22 cellular contexts compared by ENCODE assay signal in the genomic region with DNA sequence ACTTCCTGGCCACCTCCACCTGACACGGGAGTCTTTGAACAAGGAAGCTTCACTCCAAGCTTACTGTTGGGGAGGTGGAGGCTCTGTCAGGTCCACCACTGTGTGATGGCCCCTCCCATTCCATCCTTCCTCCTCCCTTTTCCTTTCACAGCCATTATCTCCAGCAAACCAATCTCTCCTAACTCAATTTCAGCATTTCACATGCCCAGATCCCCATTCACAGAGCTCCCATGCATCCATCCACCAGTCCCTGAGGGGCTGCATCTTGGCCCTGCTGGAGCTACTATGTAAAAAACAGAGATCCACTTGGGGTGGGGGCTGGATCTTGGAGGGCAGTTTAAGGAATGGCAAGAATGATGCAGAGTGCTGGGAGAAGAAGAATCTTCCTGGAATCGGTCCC.
DNase-seq lines count a peak whose midpoint lies in the region; ATAC-seq and TF ChIP-seq lines count a peak whose summit lies in the region.
"Had no signal": no experiment of that assay in that cellular context is flagged by ENCODE, and none has a peak within 500 bp of the region (broad histone marks: within the 10 kb centered on the region; RNA-seq: fewer than 3 reads in every experiment).

No MANE protein-coding gene starts in this region.

- no peak for TF ChIP-seq CTCF in BE2C (IDR thresholded peaks at IDR 0.05; ENCODE audit: low read depth, low read length)
- no peak for TF ChIP-seq CTCF in Loucy (conservative IDR thresholded peaks at IDR 0.05; ENCODE audit: low read length)

- H2BK5ac ChIP-seq in trophoblast cell (ENCODE audit: low read depth, low read length, poor library complexity): peak overlapping the region; percentile 39

- no peaks in the 10 kb centered on the region for H3K4me1 ChIP-seq in BE2C
- peaks cover 36% of the 10 kb centered on the region for H3K4me1 ChIP-seq in Loucy (ENCODE audit: insufficient read depth, low read length, poor library complexity, severe bottlenecking)
- peaks cover 13 to 21% of the 10 kb centered on the region in 2 experiments for H3K4me1 ChIP-seq in trophoblast cell (ENCODE audit: control insufficient read depth in 1 of 2, insufficient read depth in 2 of 2, low read length in 2 of 2)
- H3K4me1 ChIP-seq: A549 had no signal

- peaks cover 12% of the 10 kb centered on the region for H3K79me1 ChIP-seq in trophoblast cell (ENCODE audit: low read length)

- 0 out of 2 replicates have a peak, but pooled peaks cover 3% of the 10 kb centered on the region for H3K9me3 ChIP-seq in BE2C
- H3K9me3 ChIP-seq in Loucy (ENCODE audit: insufficient read depth, low read depth, low read length): no peaks in the 10 kb centered on the region
- no peaks in the 10 kb centered on the region for H3K9me3 ChIP-seq in trophoblast cell (ENCODE audit: insufficient read depth, low read depth, low read length)

- H3K79me2 ChIP-seq in Loucy (ENCODE audit: insufficient read depth, low read length): no peaks in the 10 kb centered on the region
- H3K79me2 ChIP-seq in trophoblast cell (ENCODE audit: control insufficient read depth, insufficient read depth, low read length, poor library complexity): no peaks in the 10 kb centered on the region

- peak overlapping the region; percentile 92 for H2BK12ac ChIP-seq in trophoblast cell (ENCODE audit: low read length)

- no peak overlapping the region for H3K4me3 Mint-ChIP-seq in activated naive CD4-positive, alpha-beta T cell treated with anti-CD3 and anti-CD28 coated beads for 36 hours
- H3K4me3 Mint-ChIP-seq: B cell had no signal

- WGBS in trophoblast cell (ENCODE audit: extremely low coverage, insufficient coverage, insufficient read length): no CpG with 5 or more reads among the region's 2 CpGs

- peak overlapping the region; percentile 71 for H3K18ac ChIP-seq in trophoblast cell (ENCODE audit: low read length)

- H3K36me3 Mint-ChIP-seq in activated naive CD4-positive, alpha-beta T cell treated with anti-CD3 and anti-CD28 coated beads for 36 hours (ENCODE audit: low read depth): no peaks in the 10 kb centered on the region

- peak overlapping the region; percentile 55 for H2BK120ac ChIP-seq in trophoblast cell (ENCODE audit: insufficient read depth, low read length, poor library complexity)

- H3K23ac ChIP-seq in trophoblast cell (ENCODE audit: low read length): no peak overlapping the region

- no peak overlapping the region for H3K9ac ChIP-seq in Loucy (ENCODE audit: low read depth, low read length, poor library complexity, severe bottlenecking)
- H3K9ac ChIP-seq in trophoblast cell (ENCODE audit: low read length): no peak overlapping the region
- H3K9ac ChIP-seq: KMS-11 had no signal

- peak overlapping the region; percentile 43 for H4K8ac ChIP-seq in trophoblast cell (ENCODE audit: low read depth, low read length)

- no peaks in the 10 kb centered on the region for H3K9me2 ChIP-seq in Loucy (replicated peaks; ENCODE audit: low read depth, low read length)

- peak overlapping the region; percentile 75 for H2AK5ac ChIP-seq in trophoblast cell (ENCODE audit: low read length)

- no peaks in the 10 kb centered on the region for H4K20me1 ChIP-seq in Loucy (ENCODE audit: insufficient read depth, low read length, poor library complexity, severe bottlenecking)

- H3K27me3 ChIP-seq in BE2C: peaks cover 3% of the 10 kb centered on the region; the same call in 1 of the 2 replicates
- no peaks in the 10 kb centered on the region for H3K27me3 ChIP-seq in Loucy (ENCODE audit: insufficient read depth, low read length, poor library complexity, severe bottlenecking)
- no peaks in the 10 kb centered on the region for H3K27me3 ChIP-seq in trophoblast cell (ENCODE audit: insufficient read depth, low read length)

- H3K4me2 ChIP-seq in Loucy (ENCODE audit: low read depth, low read length, poor library complexity, severe bottlenecking) (peak overlapping the region; percentile 63), trophoblast cell (ENCODE audit: low read length) (no peak overlapping the region)
- H3K4me2 ChIP-seq: A549, KMS-11 had no signal

- H4K91ac ChIP-seq in trophoblast cell (ENCODE audit: low read depth, low read length): peak overlapping the region; percentile 62

- intact Hi-C loops in activated naive CD4-positive, alpha-beta T cell treated with anti-CD3 and anti-CD28 coated beads for 36 hours (cut with micrococcal nuclease): no loop called here

- peak; percentile 29 for ATAC-seq in esophagus mucosa
- ATAC-seq: A549 had no signal

- H3K27me3 Mint-ChIP-seq in activated naive CD4-positive, alpha-beta T cell treated with anti-CD3 and anti-CD28 coated beads for 36 hours (ENCODE audit: low read depth): no peaks in the 10 kb centered on the region

- H3K4ac ChIP-seq in trophoblast cell (ENCODE audit: low read depth, low read length): no peak overlapping the region

- peak; percentile 23 for DNase-seq in BE2C
- no peak for DNase-seq in trophoblast cell
- DNase-seq in stimulated activated naive CD4-positive, alpha-beta T cell (lab: John Stamatoyannopoulos, UW): no peak
- DNase-seq in stimulated activated CD4-positive, alpha-beta T cell treated with anti-CD3 and anti-CD28 coated beads, Interleukin-2, amount 100 ng/mL, for 24 hours: no peak
- no peak for DNase-seq in activated naive CD4-positive, alpha-beta T cell treated with anti-CD3 and anti-CD28 coated beads for 36 hours
- DNase-seq: EL; GOT3; HCEC 1CT; IMR-90; NCI-H1105 treated with DMSO at 0.1 percent for 48 hours; NCI-H2029 treated with DMSO at 0.1 percent for 48 hours; NCI-H226; NCI-H510A treated with DMSO at 0.1 percent for 48 hours; NCI-H748 treated with DMSO at 0.1 percent for 48 hours; NK-92 treated with Interleukin-12 subunit alpha and Interleukin-12 subunit beta, amount 100 ng/mL, for 24 hours; SIG-M5 had no signal

- CTCF ChIA-PET in activated naive CD4-positive, alpha-beta T cell treated with anti-CD3 and anti-CD28 coated beads for 36 hours (lab: Charles Lee): interaction anchor here (1.2 kb wide), 1 partner anchor 71 kb away, joined by 3 read pairs; no protein-coding TSS in a partner anchor

- H3K27ac ChIP-seq in trophoblast cell (ENCODE audit: low read depth, low read length): peak overlapping the region; percentile 49
- H3K27ac ChIP-seq: A549, KMS-11, RWPE1 had no signal

- H2AFZ ChIP-seq in Loucy (ENCODE audit: low read length): peak overlapping the region; percentile 56
- no peak overlapping the region for H2AFZ ChIP-seq in trophoblast cell (ENCODE audit: insufficient read depth, low read length, poor library complexity)

- no peak overlapping the region for H3K4me3 ChIP-seq in BE2C (ENCODE audit: low read depth, low read length)
- peak overlapping the region; percentile 28 for H3K4me3 ChIP-seq in Loucy (ENCODE audit: low read length, poor library complexity, severe bottlenecking)
- H3K4me3 ChIP-seq in trophoblast cell (ENCODE audit: low read depth, low read length): no peak overlapping the region
- H3K4me3 ChIP-seq: A549 had no signal

- H3K36me3 ChIP-seq in BE2C: no peaks in the 10 kb centered on the region
- no peaks in the 10 kb centered on the region for H3K36me3 ChIP-seq in Loucy (ENCODE audit: insufficient read depth, low read length)
- H3K36me3 ChIP-seq in trophoblast cell (ENCODE audit: control insufficient read depth in 1 of 2, insufficient read depth in 2 of 2, low read length in 2 of 2): no peaks in the 10 kb centered on the region

- H3F3A ChIP-seq in Loucy (ENCODE audit: low read depth): no peaks in the 10 kb centered on the region

- H4K12ac ChIP-seq in trophoblast cell (ENCODE audit: low read depth, low read length): no peak overlapping the region

- H3K9me3 Mint-ChIP-seq in activated naive CD4-positive, alpha-beta T cell treated with anti-CD3 and anti-CD28 coated beads for 36 hours: peaks cover 6% of the 10 kb centered on the region

- H3K14ac ChIP-seq in trophoblast cell (ENCODE audit: low read length): peak overlapping the region; percentile 43

- no peak overlapping the region for H3K27ac Mint-ChIP-seq in activated naive CD4-positive, alpha-beta T cell treated with anti-CD3 and anti-CD28 coated beads for 36 hours
- H3K27ac Mint-ChIP-seq: B cell had no signal

- no peaks in the 10 kb centered on the region for H3K4me1 Mint-ChIP-seq in activated naive CD4-positive, alpha-beta T cell treated with anti-CD3 and anti-CD28 coated beads for 36 hours (ENCODE audit: low read depth)
- H3K4me1 Mint-ChIP-seq: B cell had no signal
